In the genomic region with DNA sequence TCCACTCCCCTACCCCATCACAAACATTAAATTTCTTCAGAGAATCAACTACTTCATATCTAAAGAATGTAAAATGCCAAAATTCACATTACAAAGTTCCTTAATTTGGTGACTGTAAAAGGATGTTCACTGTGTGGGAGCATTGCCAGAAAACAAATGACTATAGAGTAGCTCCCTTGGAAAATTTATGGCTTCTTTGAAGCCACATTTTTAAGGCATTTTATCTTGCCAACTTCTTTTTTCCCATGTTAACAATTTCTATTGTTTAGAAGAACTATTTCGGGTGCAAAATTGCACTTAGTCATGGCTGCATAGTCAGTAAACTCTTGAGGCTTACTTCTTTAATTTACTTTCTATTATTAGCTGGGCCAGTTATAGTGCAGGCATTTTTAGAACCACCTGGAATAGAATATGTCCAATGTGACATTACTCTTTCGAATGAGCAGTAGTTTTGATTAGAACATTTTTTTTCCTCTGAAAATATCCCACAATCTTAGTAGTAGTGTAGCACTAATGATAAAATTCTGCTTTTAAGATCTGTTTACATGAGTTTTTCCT, we compare ENCODE assay signal across 20 cellular contexts.
"Had no signal": no experiment of that assay in that cellular context is flagged by ENCODE, and none has a peak within 500 bp of the region (broad histone marks: within the 10 kb centered on the region; RNA-seq: fewer than 3 reads in every experiment).

No MANE protein-coding gene starts in this region.

- H3K4me1 ChIP-seq: colonic mucosa, lower lobe of right lung had no signal

- H3K27me3 ChIP-seq: brain microvascular endothelial cell, colonic mucosa had no signal

- H3K4me2 ChIP-seq: smooth muscle cell had no signal

- ATAC-seq: lower lobe of right lung; naive thymus-derived CD4-positive, alpha-beta T cell; sciatic nerve; WTC11 had no signal

- H3K4me3 ChIP-seq: colonic mucosa, lower lobe of right lung, smooth muscle cell, thoracic aorta had no signal

- DNase-seq: activated gamma-delta T cell treated with Interleukin-2 at 50 U/mL for 16 hours; activated T-cell treated with anti-CD3 and anti-CD28 coated beads, Interleukin-2, amount 50 U/mL, for 1 hour; aorta; brain microvascular endothelial cell; colonic mucosa; endodermal cell; foreskin fibroblast; hippocampal formation; lower lobe of right lung; mesendoderm; naive thymus-derived CD4-positive, alpha-beta T cell; occipital lobe; stimulated activated CD4-positive, alpha-beta T cell treated with anti-CD3 and anti-CD28 coated beads, Interleukin-4, amount 100 ng/mL, for 1 hour; stimulated activated naive CD4-positive, alpha-beta T cell; T-helper 1 cell had no signal

- H3K27ac ChIP-seq: brain microvascular endothelial cell, colonic mucosa, epithelial cell of prostate, lower lobe of right lung, thoracic aorta had no signal

- H3K9me3 ChIP-seq: colonic mucosa, lower lobe of right lung, thoracic aorta had no signal

- H3K36me3 ChIP-seq: brain microvascular endothelial cell, colonic mucosa, lower lobe of right lung, thoracic aorta had no signal
